ENCODE assay signal across 15 cellular contexts in genomic region chr10:83724471-83725241, GRCh38.
DNase-seq lines count a peak whose midpoint lies in the region; ATAC-seq lines count a peak whose summit lies in the region.
"Had no signal": no experiment of that assay in that cellular context is flagged by ENCODE, and none has a peak within 500 bp of the region (broad histone marks: within the 10 kb centered on the region; RNA-seq: fewer than 3 reads in every experiment).

No MANE protein-coding gene starts in this region.

- DNase-seq in inferior parietal cortex (ENCODE audit: extremely low spot score), result peak; percentile 70
- no peak for DNase-seq in NCI-H69 (lab: John Stamatoyannopoulos, UW)
- no peak for DNase-seq in activated T-cell treated with anti-CD3 and anti-CD28 coated beads, Interleukin-2, amount 50 U/mL, for 48 hours
- DNase-seq in activated CD4-positive, alpha-beta T cell treated with anti-CD3 and anti-CD28 coated beads, Interleukin-2, amount 50 U/mL, for 48 hours, result no peak
- no peak for DNase-seq in T-helper 2 cell
- DNase-seq: activated T-cell treated with anti-CD3 and anti-CD28 coated beads, Interleukin-2, amount 50 U/mL, for 4 hours; CD4-positive, CD25-positive, alpha-beta regulatory T cell; immature natural killer cell; Karpas-422; NCI-H2171; Peyer's patch; stimulated activated naive CD8-positive, alpha-beta T cell treated with anti-CD3 and anti-CD28 coated beads, Interleukin-15, amount 100 ng/mL, for 72 hours had no signal

- peak; percentile 94 for ATAC-seq in GM18868 (IDR thresholded peaks at IDR 0.05; ENCODE audit: unreplicated experiment)
- peak; percentile 92 for ATAC-seq in GM21576 (IDR thresholded peaks at IDR 0.05; ENCODE audit: unreplicated experiment)
- ATAC-seq in HG03175 (IDR thresholded peaks at IDR 0.05; ENCODE audit: unreplicated experiment), result peak; percentile 62
- ATAC-seq: activated T-cell treated with anti-CD3 and anti-CD28 coated beads, Interleukin-2, amount 50 U/mL, for 4 hours; stimulated activated naive CD8-positive, alpha-beta T cell treated with anti-CD3 and anti-CD28 coated beads, Interleukin-15, amount 100 ng/mL, for 72 hours had no signal
